In genomic region chr3:120462409-120462959, GRCh38 we compare ENCODE assay signal across 19 cellular contexts. TPM values are rescaled to one million over a fixed set of nuclear protein-coding genes. Genes with fewer than 3 reads are reported as not detected.
"Had no signal": no experiment of that assay in that cellular context is flagged by ENCODE, and none has a peak within 500 bp of the region (broad histone marks: within the 10 kb centered on the region; RNA-seq: fewer than 3 reads in every experiment).

No MANE protein-coding gene starts in this region.

- H3K4me1 Mint-ChIP-seq: activated CD4-positive, alpha-beta T cell treated with anti-CD3 and anti-CD28 coated beads for 36 hours; T-helper 17 cell had no signal

- H3K4me3 ChIP-seq: coronary artery, lung, spleen, stomach, testis, upper lobe of left lung had no signal

- H3K9me3 Mint-ChIP-seq: activated CD8-positive, alpha-beta T cell treated with anti-CD3 and anti-CD28 coated beads for 36 hours; activated T-cell treated with anti-CD3 and anti-CD28 coated beads, Interleukin-2, amount 50 U/mL, for 4 hours; naive thymus-derived CD4-positive, alpha-beta T cell had no signal

- H3K27me3 ChIP-seq: neutrophil, stomach, testis, upper lobe of left lung had no signal

- ATAC-seq: activated CD4-positive, alpha-beta T cell treated with anti-CD3 and anti-CD28 coated beads for 36 hours; activated CD8-positive, alpha-beta T cell treated with anti-CD3 and anti-CD28 coated beads for 36 hours; activated T-cell treated with anti-CD3 and anti-CD28 coated beads, Interleukin-2, amount 50 U/mL, for 4 hours; naive thymus-derived CD4-positive, alpha-beta T cell; sciatic nerve; T-helper 17 cell had no signal

- H3K27ac ChIP-seq: coronary artery, neutrophil, spleen, stomach, testis, upper lobe of left lung had no signal

- H3K4me3 Mint-ChIP-seq: activated CD4-positive, alpha-beta T cell treated with anti-CD3 and anti-CD28 coated beads for 36 hours; activated CD8-positive, alpha-beta T cell treated with anti-CD3 and anti-CD28 coated beads for 36 hours; activated T-cell treated with anti-CD3 and anti-CD28 coated beads, Interleukin-2, amount 50 U/mL, for 4 hours; naive thymus-derived CD4-positive, alpha-beta T cell; T-helper 17 cell had no signal

- H3K36me3 ChIP-seq: neutrophil, spleen, stomach, upper lobe of left lung had no signal

- H3K36me3 Mint-ChIP-seq: naive thymus-derived CD4-positive, alpha-beta T cell had no signal

- H3K27ac Mint-ChIP-seq: activated CD4-positive, alpha-beta T cell treated with anti-CD3 and anti-CD28 coated beads for 36 hours; activated CD8-positive, alpha-beta T cell treated with anti-CD3 and anti-CD28 coated beads for 36 hours; naive thymus-derived CD4-positive, alpha-beta T cell; T-helper 17 cell had no signal

- H3K9me3 ChIP-seq: neutrophil, spleen, stomach, testis, upper lobe of left lung had no signal

- DNase-seq: activated CD4-positive, alpha-beta T cell treated with anti-CD3 and anti-CD28 coated beads for 36 hours; activated CD8-positive, alpha-beta T cell treated with anti-CD3 and anti-CD28 coated beads for 36 hours; activated effector memory CD4-positive, alpha-beta T cell treated with Interleukin-2 at 50 U/mL for 16 hours; activated naive CD4-positive, alpha-beta T cell treated with anti-CD3 and anti-CD28 coated beads, Interleukin-2, amount 50 U/mL, for 16 hours; activated T-cell treated with anti-CD3 and anti-CD28 coated beads, Interleukin-2, amount 50 U/mL, for 4 hours; central memory CD4-positive, alpha-beta T cell; effector CD4-positive, alpha-beta T cell; foreskin fibroblast; kidney glomerular epithelial cell; naive thymus-derived CD4-positive, alpha-beta T cell; spleen; stomach; T-helper 17 cell; testis; upper lobe of left lung had no signal

- H3K4me1 ChIP-seq: stomach, upper lobe of left lung had no signal

RNA-seq across cellular contexts. Expression of gene FSTL1, which starts 11.7 kb away (rescaled TPM):
- polyA plus RNA-seq: naive thymus-derived CD4-positive, alpha-beta T cell had no signal
